In the genomic region with DNA sequence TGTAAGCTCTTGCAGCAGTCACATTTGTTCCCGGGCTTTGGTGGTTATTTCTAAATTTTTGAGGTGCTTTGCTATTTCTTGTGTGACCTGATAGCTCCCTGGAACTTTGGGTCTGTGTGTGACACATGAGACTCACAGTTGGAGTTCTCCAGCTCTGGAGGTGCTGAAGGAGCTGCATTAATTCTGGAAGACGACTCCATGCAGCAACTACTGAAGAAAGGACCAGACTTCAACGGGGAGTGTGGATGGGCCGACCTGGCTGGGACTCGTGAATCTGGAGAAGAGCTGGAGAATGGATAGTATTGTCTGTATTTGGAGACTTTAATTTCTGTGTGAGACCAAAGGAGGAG, we compare ENCODE assay signal across 8 cellular contexts. TPM values are rescaled to one million over a fixed set of nuclear protein-coding genes. Genes with fewer than 3 reads are reported as not detected.
DNase-seq lines count a peak whose midpoint lies in the region; ATAC-seq lines count a peak whose summit lies in the region.

No MANE protein-coding gene starts in this region.

- 43% methylated on average over 5 of the region's 5 CpGs for WGBS in right cardiac atrium

- CTCF ChIA-PET in activated CD4-positive, alpha-beta memory T cell treated with anti-CD3 and anti-CD28 coated beads, Interleukin-2, amount 10 ng/mL, durations not matched to agents 7 days and 5 days (lab: Charles Lee): interaction anchor here (1.0 to 3.3 kb wide), 5 partner anchors 17 to 232 kb away, joined by 4 to 22 read pairs (median 5); a partner anchor contains a TSS

- H3K27ac Mint-ChIP-seq in activated CD4-positive, alpha-beta memory T cell treated with anti-CD3 and anti-CD28 coated beads, Interleukin-2, amount 10 ng/mL, durations not matched to agents 7 days and 5 days: peak overlapping the region; percentile 100

- intact Hi-C loops in right cardiac atrium (cut with DNase I): no loop called here

- H3K27me3 Mint-ChIP-seq in activated CD4-positive, alpha-beta memory T cell treated with anti-CD3 and anti-CD28 coated beads, Interleukin-2, amount 10 ng/mL, durations not matched to agents 7 days and 5 days: no peaks in the 10 kb centered on the region

- no peak for DNase-seq in H7
- DNase-seq in activated CD4-positive, alpha-beta memory T cell treated with anti-CD3 and anti-CD28 coated beads, Interleukin-2, amount 10 ng/mL, durations not matched to agents 7 days and 5 days: no peak
- no peak for DNase-seq in right cardiac atrium
- no peak for DNase-seq in stimulated activated naive CD4-positive, alpha-beta T cell treated with Interleukin-2 at 50 U/mL for 16 hours (lab: John Stamatoyannopoulos, UW)
- no peak for DNase-seq in T1000 (lab: John Stamatoyannopoulos, UW)
- no peak for DNase-seq in DMS79 (lab: John Stamatoyannopoulos, UW)

- ATAC-seq in right cardiac atrium (no peak), GM19397 (IDR thresholded peaks at IDR 0.05; ENCODE audit: unreplicated experiment) (no peak)

- peaks cover 37% of the 10 kb centered on the region for H3K36me3 Mint-ChIP-seq in activated CD4-positive, alpha-beta memory T cell treated with anti-CD3 and anti-CD28 coated beads, Interleukin-2, amount 10 ng/mL, durations not matched to agents 7 days and 5 days (ENCODE audit: low read depth)

- H3K9me3 Mint-ChIP-seq in activated CD4-positive, alpha-beta memory T cell treated with anti-CD3 and anti-CD28 coated beads, Interleukin-2, amount 10 ng/mL, durations not matched to agents 7 days and 5 days: peaks cover 3% of the 10 kb centered on the region

- H3K27ac ChIP-seq in right cardiac atrium (ENCODE audit: low read length) (peak overlapping the region; percentile 10), skeletal muscle tissue (ENCODE audit: low read depth, low read length) (peak overlapping the region; percentile 97)

- POLR2A ChIA-PET in activated CD4-positive, alpha-beta memory T cell treated with anti-CD3 and anti-CD28 coated beads, Interleukin-2, amount 10 ng/mL, durations not matched to agents 7 days and 5 days (lab: Charles Lee): interaction anchor here (0.5 to 6.1 kb wide), 17 partner anchors 9 to 264 kb away, joined by 3 to 145 read pairs (median 6); partner anchors contain the start of genes BLOC1S4, MAN2B2, MRFAP1L1 and S100P

- H3K4me3 ChIP-seq in H7 (ENCODE audit: insufficient read depth, low read depth, low read length) (peak overlapping the region; percentile 98; the same call in 1 of the 2 replicates), right cardiac atrium (ENCODE audit: low read length) (peak overlapping the region; percentile 49), skeletal muscle tissue (ENCODE audit: low read length in 3 of 3) (peak overlapping the region; percentile 97 to 98 (median 98))

- H3K9me3 ChIP-seq in right cardiac atrium (ENCODE audit: control insufficient read depth, low read length) (no peaks in the 10 kb centered on the region), skeletal muscle tissue (ENCODE audit: control insufficient read depth in 3 of 3, low read length in 3 of 3) (no peaks in the 10 kb centered on the region)

- peaks cover 7% of the 10 kb centered on the region for H3K4me1 ChIP-seq in right cardiac atrium (ENCODE audit: control insufficient read depth, insufficient read depth, low read length)
- H3K4me1 ChIP-seq in skeletal muscle tissue (ENCODE audit: control insufficient read depth in 3 of 3, insufficient read depth in 3 of 3, low read length in 3 of 3): peaks cover 30 to 49% (median 30%) of the 10 kb centered on the region in 3 donors

- H3K4me1 Mint-ChIP-seq in activated CD4-positive, alpha-beta memory T cell treated with anti-CD3 and anti-CD28 coated beads, Interleukin-2, amount 10 ng/mL, durations not matched to agents 7 days and 5 days: peaks cover 23% of the 10 kb centered on the region

- H3K9ac ChIP-seq in skeletal muscle tissue (ENCODE audit: low read depth in 1 of 3, low read length in 3 of 3): peak overlapping the region; percentile 99

- H3K27me3 ChIP-seq in H7 (ENCODE audit: control insufficient read depth, insufficient read depth, low read length) (no peaks in the 10 kb centered on the region), right cardiac atrium (ENCODE audit: control insufficient read depth, insufficient read depth) (no peaks in the 10 kb centered on the region), skeletal muscle tissue (ENCODE audit: control insufficient read depth in 3 of 3, insufficient read depth in 3 of 3, low read length in 3 of 3) (no peaks in the 10 kb centered on the region)

- H3K36me3 ChIP-seq in H7 (replicated peaks; ENCODE audit: control insufficient read depth, insufficient read depth, low read length) (peaks cover 10% of the 10 kb centered on the region), skeletal muscle tissue (ENCODE audit: control insufficient read depth in 3 of 3, insufficient read depth in 3 of 3, low read length in 3 of 3) (peaks cover 15 to 17% (median 17%) of the 10 kb centered on the region in 3 donors)

- H3K4me3 Mint-ChIP-seq in activated CD4-positive, alpha-beta memory T cell treated with anti-CD3 and anti-CD28 coated beads, Interleukin-2, amount 10 ng/mL, durations not matched to agents 7 days and 5 days: peak overlapping the region; percentile 98

RNA-seq across cellular contexts. Expression of gene MRFAP1, which starts 1.5 kb away (rescaled TPM):
- 82.2 and 83.2 TPM in 2 replicates for total RNA-seq in H7 (2014; rRNA removed; shearing (Covaris generic))
- 100 to 1,000 TPM; 142 to 144 TPM for total RNA-seq in activated CD4-positive, alpha-beta memory T cell treated with anti-CD3 and anti-CD28 coated beads, Interleukin-2, amount 10 ng/mL, durations not matched to agents 7 days and 5 days
- 100 to 1,000 TPM; 250 to 276 (median 263) TPM for total RNA-seq in right cardiac atrium
- 335 TPM for polyA plus RNA-seq in right cardiac atrium
- total RNA-seq in skeletal muscle tissue: 83.0 TPM

RNA-seq across cellular contexts. Expression of gene S100P, which starts 51.7 kb away (rescaled TPM):
- not detected in 2 replicates for total RNA-seq in H7 (2014; rRNA removed; shearing (Covaris generic))
- total RNA-seq in activated CD4-positive, alpha-beta memory T cell treated with anti-CD3 and anti-CD28 coated beads, Interleukin-2, amount 10 ng/mL, durations not matched to agents 7 days and 5 days: 100 to 1,000 TPM; 165 to 176 TPM
- 1 to 10 TPM in 1 of 4 donors, not detected in 3; 1.5 TPM for total RNA-seq in right cardiac atrium
- polyA plus RNA-seq in right cardiac atrium: 0.16 TPM
- 0.52 TPM for total RNA-seq in skeletal muscle tissue

Comparison
In these comparisons a context has a peak if more than half of its experiments do, and no peak if none do; other contexts are left out.
1. RNA of gene S100P, which starts 51.7 kb away (total RNA-seq): 165 to 176 TPM in activated CD4-positive, alpha-beta memory T cell treated with anti-CD3 and anti-CD28 coated beads, Interleukin-2, amount 10 ng/mL, durations not matched to agents 7 days and 5 days; 1.5 TPM in right cardiac atrium, 0.52 TPM in skeletal muscle tissue (single experiment) and not detected in H7; every median in the first group is over 10 times any median in the second.
2. Peak in every context shown above with its lines, with median percentiles within 50 percentile points of each other: H3K4me3 ChIP-seq.